16 cellular contexts compared by ENCODE assay signal in genomic region chr20:49138431-49138830, GRCh38. TPM values are rescaled to one million over a fixed set of nuclear protein-coding genes. Genes with fewer than 3 reads are reported as not detected.
DNase-seq lines count a peak whose midpoint lies in the region; ATAC-seq and TF ChIP-seq lines count a peak whose summit lies in the region.
"Had no signal": no experiment of that assay in that cellular context is flagged by ENCODE, and none has a peak within 500 bp of the region (broad histone marks: within the 10 kb centered on the region; RNA-seq: fewer than 3 reads in every experiment).

No MANE protein-coding gene starts in this region.

- H3K4me1 ChIP-seq in CD4-positive, alpha-beta memory T cell (ENCODE audit: insufficient read depth, low read length) = no peaks in the 10 kb centered on the region
- no peaks in the 10 kb centered on the region for H3K4me1 ChIP-seq in HEK293 (ENCODE audit: control insufficient read depth, insufficient read depth, low read length)

- H3K36me3 ChIP-seq in CD4-positive, alpha-beta memory T cell (ENCODE audit: insufficient read depth, low read length) = peaks cover 11% of the 10 kb centered on the region
- peaks cover 6 to 33% of the 10 kb centered on the region in 2 experiments; a peak in 2 of 3 replicates for H3K36me3 ChIP-seq in HEK293 (ENCODE audit: control insufficient read depth in 2 of 2, insufficient read depth in 1 of 2, low read length in 2 of 2)

- DNase-seq in activated T-cell treated with anti-CD3 and anti-CD28 coated beads, Interleukin-2, amount 50 U/mL, for 24 hours = no peak
- no peak for DNase-seq in activated T-cell treated with anti-CD3 and anti-CD28 coated beads, Interleukin-2, amount 50 U/mL, for 4 hours
- no peak for DNase-seq in CD4-positive, alpha-beta memory T cell
- no peak for DNase-seq in memory B cell (ENCODE audit: low spot score in 2 of 2)
- DNase-seq in NCI-H1694 (lab: John Stamatoyannopoulos, UW) = no peak
- DNase-seq: C1 segment of cervical spinal cord; CD4-positive, alpha-beta T cell; COR-L47; DMS153; DMS79 treated with DMSO at 0.1 percent for 48 hours; EL; H7 had no signal

- no peak overlapping the region for H3K27ac ChIP-seq in CD4-positive, alpha-beta memory T cell (ENCODE audit: low read depth, low read length)
- H3K27ac ChIP-seq in HEK293 (ENCODE audit: extremely low read depth, low read depth, low read length) = no peak overlapping the region

- ATAC-seq in activated T-cell treated with anti-CD3 and anti-CD28 coated beads, Interleukin-2, amount 50 U/mL, for 4 hours = no peak
- ATAC-seq in memory B cell (ENCODE audit: low read depth) (no peak), GM18909 (IDR thresholded peaks at IDR 0.05; ENCODE audit: poor library complexity, unreplicated experiment) (no peak)
- ATAC-seq: GM23338 had no signal

- CTCF ChIA-PET in CD4-positive, alpha-beta memory T cell (lab: Charles Lee; ENCODE audit: partially characterized antibody) = interaction anchor here (1.2 to 3.8 kb wide), 3 partner anchors 8 to 81 kb away, joined by 3 to 38 read pairs (median 3); partner anchors contain the start of gene DDX27
- CTCF ChIA-PET in HEK293 (lab: Yijun Ruan, JAX) = interaction anchor here (0.8 to 2.8 kb wide), 2 partner anchors 79 to 81 kb away, joined by 3 to 13 read pairs; partner anchors contain the start of gene DDX27

- intact Hi-C loops in CD4-positive, alpha-beta memory T cell (cut with micrococcal nuclease) = no loop called here

- no peaks in the 10 kb centered on the region for H3K27me3 ChIP-seq in CD4-positive, alpha-beta memory T cell (ENCODE audit: insufficient read depth, low read length)

- H3K9me3 Mint-ChIP-seq in activated T-cell treated with anti-CD3 and anti-CD28 coated beads, Interleukin-2, amount 50 U/mL, for 24 hours = no peaks in the 10 kb centered on the region
- no peaks in the 10 kb centered on the region for H3K9me3 Mint-ChIP-seq in activated T-cell treated with anti-CD3 and anti-CD28 coated beads, Interleukin-2, amount 50 U/mL, for 4 hours
- no peaks in the 10 kb centered on the region for H3K9me3 Mint-ChIP-seq in CD4-positive, alpha-beta memory T cell
- no peaks in the 10 kb centered on the region for H3K9me3 Mint-ChIP-seq in memory B cell
- H3K9me3 Mint-ChIP-seq: CD4-positive, alpha-beta T cell; GM23338 had no signal

- H3K36me3 Mint-ChIP-seq in activated T-cell treated with anti-CD3 and anti-CD28 coated beads, Interleukin-2, amount 50 U/mL, for 24 hours (ENCODE audit: low read depth) = peaks cover 75% of the 10 kb centered on the region
- H3K36me3 Mint-ChIP-seq in activated T-cell treated with anti-CD3 and anti-CD28 coated beads, Interleukin-2, amount 50 U/mL, for 4 hours (ENCODE audit: insufficient read depth) = peaks cover 23% of the 10 kb centered on the region
- peaks cover 21 to 39% of the 10 kb centered on the region in 2 donors for H3K36me3 Mint-ChIP-seq in CD4-positive, alpha-beta memory T cell
- peaks cover 14% of the 10 kb centered on the region for H3K36me3 Mint-ChIP-seq in memory B cell

- H3K4me1 Mint-ChIP-seq in activated T-cell treated with anti-CD3 and anti-CD28 coated beads, Interleukin-2, amount 50 U/mL, for 24 hours (ENCODE audit: low read depth) = peaks cover 15% of the 10 kb centered on the region
- peaks cover 7% of the 10 kb centered on the region for H3K4me1 Mint-ChIP-seq in activated T-cell treated with anti-CD3 and anti-CD28 coated beads, Interleukin-2, amount 50 U/mL, for 4 hours (ENCODE audit: low read depth)
- H3K4me1 Mint-ChIP-seq in CD4-positive, alpha-beta memory T cell = peaks cover 3 to 17% (median 13%) of the 10 kb centered on the region in 4 donors
- peaks cover 5% of the 10 kb centered on the region for H3K4me1 Mint-ChIP-seq in memory B cell

- POLR2A ChIA-PET in CD4-positive, alpha-beta memory T cell (lab: Charles Lee; ENCODE audit: partially characterized antibody) = no interaction called here
- POLR2A ChIA-PET in HEK293 (lab: Yijun Ruan, JAX) = no interaction called here

- no peak for TF ChIP-seq CTCF in HEK293 (tag by site-specific recombination; IDR thresholded peaks at IDR 0.05)

- H3K4me3 Mint-ChIP-seq in activated T-cell treated with anti-CD3 and anti-CD28 coated beads, Interleukin-2, amount 50 U/mL, for 24 hours = no peak overlapping the region
- H3K4me3 Mint-ChIP-seq in activated T-cell treated with anti-CD3 and anti-CD28 coated beads, Interleukin-2, amount 50 U/mL, for 4 hours = no peak overlapping the region
- H3K4me3 Mint-ChIP-seq in CD4-positive, alpha-beta memory T cell = no peak overlapping the region
- H3K4me3 Mint-ChIP-seq in memory B cell = no peak overlapping the region
- H3K4me3 Mint-ChIP-seq: B cell; CD4-positive, alpha-beta T cell; GM23338 had no signal

- no peaks in the 10 kb centered on the region for H3K9me3 ChIP-seq in CD4-positive, alpha-beta memory T cell (ENCODE audit: control insufficient read depth in 1 of 2, low read length in 2 of 2)
- H3K9me3 ChIP-seq in HEK293 (ENCODE audit: control insufficient read depth, insufficient read depth, low read depth, low read length) = no peaks in the 10 kb centered on the region

- peak overlapping the region; percentile 58 for H3K27ac Mint-ChIP-seq in activated T-cell treated with anti-CD3 and anti-CD28 coated beads, Interleukin-2, amount 50 U/mL, for 24 hours
- peak overlapping the region in 4 of 7 donors; percentile 38 to 69 (median 49) for H3K27ac Mint-ChIP-seq in CD4-positive, alpha-beta memory T cell
- H3K27ac Mint-ChIP-seq in memory B cell = peak overlapping the region; percentile 82
- H3K27ac Mint-ChIP-seq: B cell, GM23338 had no signal

- H3K4me3 ChIP-seq in CD4-positive, alpha-beta memory T cell (ENCODE audit: low read length in 2 of 2) = no peak overlapping the region
- H3K4me3 ChIP-seq in HEK293 (ENCODE audit: low read depth, low read length) = no peak overlapping the region
- H3K4me3 ChIP-seq: GM23338 had no signal

- no peaks in the 10 kb centered on the region for H3K27me3 Mint-ChIP-seq in activated T-cell treated with anti-CD3 and anti-CD28 coated beads, Interleukin-2, amount 50 U/mL, for 24 hours
- no peaks in the 10 kb centered on the region for H3K27me3 Mint-ChIP-seq in activated T-cell treated with anti-CD3 and anti-CD28 coated beads, Interleukin-2, amount 50 U/mL, for 4 hours (ENCODE audit: low read depth)
- no peaks in the 10 kb centered on the region for H3K27me3 Mint-ChIP-seq in CD4-positive, alpha-beta memory T cell
- no peaks in the 10 kb centered on the region for H3K27me3 Mint-ChIP-seq in memory B cell
- H3K27me3 Mint-ChIP-seq: B cell; CD4-positive, alpha-beta T cell had no signal

TF ChIP-seq in HEK293, 187 proteins besides CTCF, POLR2A, EP300 and RAD21:
- no peak for TF ChIP-seq KLF1 (tag by site-specific recombination; IDR thresholded peaks at IDR 0.05)
- peak; percentile 89 for TF ChIP-seq ZNF121 (tag by site-specific recombination; IDR thresholded peaks at IDR 0.05)

RNA-seq across cellular contexts. Expression of gene STAU1, which starts 49.7 kb away (rescaled TPM):
- 10 to 100 TPM; 66.4 to 79.0 (median 74.2) TPM for total RNA-seq in activated T-cell treated with anti-CD3 and anti-CD28 coated beads, Interleukin-2, amount 50 U/mL, for 4 hours
- 10 to 100 TPM; 49.4 to 49.9 TPM for total RNA-seq in CD4-positive, alpha-beta memory T cell
- 10 to 100 TPM; 23.2 to 48.7 TPM for polyA plus RNA-seq in CD4-positive, alpha-beta memory T cell
